In genomic region chr4:10750714-10751113, GRCh38 we compare ENCODE assay signal across 15 cellular contexts.
"Had no signal": no experiment of that assay in that cellular context is flagged by ENCODE, and none has a peak within 500 bp of the region (broad histone marks: within the 10 kb centered on the region; RNA-seq: fewer than 3 reads in every experiment).

No MANE protein-coding gene starts in this region.

- H3K27me3 ChIP-seq: heart left ventricle, ovary, right lobe of liver, tibial nerve, upper lobe of right lung, vagina had no signal

- ATAC-seq: esophagus mucosa; left colon; natural killer cell; right lobe of liver; stimulated activated memory B cell treated with anti-CD40 and anti-IgM and Interleukin-4, amounts not matched to agents 10 μg/mL and 1 μg/mL and 100 μg/mL, for 72 hours; upper lobe of right lung had no signal

- H3K9me3 ChIP-seq: heart left ventricle, ovary, right lobe of liver, tibial nerve, upper lobe of right lung, vagina had no signal

- H3K36me3 ChIP-seq: heart left ventricle, ovary, right lobe of liver, tibial nerve, upper lobe of right lung, vagina had no signal

- DNase-seq: effector memory CD4-positive, alpha-beta T cell; foreskin melanocyte; hippocampal formation; left colon; natural killer cell; ovary; right lobe of liver; stimulated activated CD4-positive, alpha-beta T cell treated with anti-CD3 and anti-CD28 coated beads, Interleukin-1b, Interleukin-23, amount 100 ng/mL, for 48 hours; stimulated activated CD4-positive, alpha-beta T cell treated with anti-CD3 and anti-CD28 coated beads, Interleukin-4, amount 100 ng/mL, for 24 hours; upper lobe of right lung had no signal

- H3K4me1 ChIP-seq: heart left ventricle, right lobe of liver, upper lobe of right lung, vagina had no signal

- H3K4me3 ChIP-seq: heart left ventricle, ovary, right lobe of liver, tibial nerve, upper lobe of right lung, vagina had no signal

- H3K27ac ChIP-seq: heart left ventricle, ovary, right lobe of liver, tibial nerve, upper lobe of right lung, vagina had no signal
